Comparison of ENCODE assay signal across 1 cellular context in genomic region chr4:186191266-186192067, GRCh38.
TF ChIP-seq lines count a peak whose summit lies in the region.

CYP4V2 (plus strand) TSS chr4:186191567; CDS start chr4:186191824, 257 bp downstream.

TF ChIP-seq in K562, 482 proteins besides CTCF, POLR2A, EP300 and RAD21 (continued from another document and continues in another):
- no peak for TF ChIP-seq ATF2 (CRISPR knock-in tag; IDR thresholded peaks at IDR 0.05)
- 0 out of 2 replicates have a peak, but pooled peaks have one; percentile 53 for TF ChIP-seq ZKSCAN1 (IDR thresholded peaks at IDR 0.05; ENCODE audit: low read depth, low read length)
- TF ChIP-seq ARID3A (IDR thresholded peaks at IDR 0.05; ENCODE audit: borderline replicate concordance, low read depth, low read length), result no peak
- no peak for TF ChIP-seq ZNF408 (CRISPR knock-in tag; IDR thresholded peaks at IDR 0.05; ENCODE audit: low read depth)
- 0 out of 2 replicates have a peak, but pooled peaks have one; percentile 8 for TF ChIP-seq ATF1 (CRISPR knock-in tag; IDR thresholded peaks at IDR 0.05)
- peak; percentile 90 for TF ChIP-seq ATF1 (tag; IDR thresholded peaks at IDR 0.05)
- TF ChIP-seq HLTF (IDR thresholded peaks at IDR 0.05), result no peak
- TF ChIP-seq SRF (CRISPR knock-in tag; IDR thresholded peaks at IDR 0.05), result 0 out of 4 replicates have a peak, but pooled peaks of 1 of the 2 experiments have one; percentile 4
- TF ChIP-seq GATA2 (CRISPR knock-in tag; IDR thresholded peaks at IDR 0.05), result no peak
- no peak for TF ChIP-seq REST (CRISPR knock-in tag; IDR thresholded peaks at IDR 0.05; ENCODE audit: low read depth)
- no peak for TF ChIP-seq SFPQ (IDR thresholded peaks at IDR 0.05; ENCODE audit: low read depth, low read length)
- TF ChIP-seq SREBF2 (CRISPR knock-in tag; IDR thresholded peaks at IDR 0.05), result no peak
- TF ChIP-seq ZNF398 (CRISPR knock-in tag; IDR thresholded peaks at IDR 0.05), result no peak
- no peak for TF ChIP-seq EWSR1 (IDR thresholded peaks at IDR 0.05; ENCODE audit: borderline replicate concordance, low read depth, partially characterized antibody)
- TF ChIP-seq NRF1 (conservative IDR thresholded peaks at IDR 0.05 in 1 of 2, IDR thresholded peaks at IDR 0.05 in 1 of 2), result peak; percentile 89 to 91
- no peak; the same call in 1 of the 2 replicates for TF ChIP-seq RERE (CRISPR knock-in tag; IDR thresholded peaks at IDR 0.05; ENCODE audit: borderline replicate concordance)
- no peak for TF ChIP-seq PPARD (CRISPR knock-in tag; IDR thresholded peaks at IDR 0.05)
- TF ChIP-seq CTCFL (IDR thresholded peaks at IDR 0.05; ENCODE audit: borderline replicate concordance, insufficient read depth, low read depth, low read length, poor library complexity, severe bottlenecking), result peak; percentile 83
- peak; percentile 89 for TF ChIP-seq EP400 (IDR thresholded peaks at IDR 0.05)
- TF ChIP-seq NR2F6 (CRISPR knock-in tag; IDR thresholded peaks at IDR 0.05), result peak; percentile 84; the same call in 1 of the 2 replicates
- no peak for TF ChIP-seq TCF15 (CRISPR knock-in tag; IDR thresholded peaks at IDR 0.05)
- no peak for TF ChIP-seq FOXJ2 (tag; IDR thresholded peaks at IDR 0.05)
- TF ChIP-seq E2F4 (CRISPR knock-in tag; IDR thresholded peaks at IDR 0.05; ENCODE audit: low read depth), result no peak
- TF ChIP-seq ZNF354B (CRISPR knock-in tag; IDR thresholded peaks at IDR 0.05), result no peak
- no peak for TF ChIP-seq FOXO4 (CRISPR knock-in tag; IDR thresholded peaks at IDR 0.05)
- TF ChIP-seq ZNF76 (CRISPR knock-in tag; IDR thresholded peaks at IDR 0.05; ENCODE audit: borderline replicate concordance), result no peak
- peak; percentile 73; the same call in 1 of the 2 replicates for TF ChIP-seq NR1H2 (CRISPR knock-in tag; IDR thresholded peaks at IDR 0.05)
- TF ChIP-seq LCOR (CRISPR knock-in tag; IDR thresholded peaks at IDR 0.05), result no peak
- peak; percentile 26; the same call in 1 of the 2 replicates for TF ChIP-seq CBFA2T3 (IDR thresholded peaks at IDR 0.05)
- TF ChIP-seq CC2D1A (IDR thresholded peaks at IDR 0.05), result no peak; the same call in 1 of the 2 replicates
- no peak for TF ChIP-seq IRF9 (tag; IDR thresholded peaks at IDR 0.05)
- no peak for TF ChIP-seq ZBED1 (IDR thresholded peaks at IDR 0.05)
- TF ChIP-seq POLR3A (IDR thresholded peaks at IDR 0.05; ENCODE audit: borderline replicate concordance, extremely low read depth, insufficient read depth, insufficient read length), result no peak
- TF ChIP-seq ZNF41 (CRISPR knock-in tag; conservative IDR thresholded peaks at IDR 0.05), result no peak
- TF ChIP-seq JUNB (CRISPR knock-in tag; conservative IDR thresholded peaks at IDR 0.05), result no peak
